Comparison of ENCODE assay signal across 17 cellular contexts in genomic region chr22:44605486-44605885, GRCh38.
"Had no signal": no experiment of that assay in that cellular context is flagged by ENCODE, and none has a peak within 500 bp of the region (broad histone marks: within the 10 kb centered on the region; RNA-seq: fewer than 3 reads in every experiment).

No MANE protein-coding gene starts in this region.

- DNase-seq: activated CD4-positive, CD25-positive, alpha-beta regulatory T cell treated with anti-CD3 and anti-CD28 coated beads, Interleukin-2, amount 50 U/mL, for 72 hours; activated naive CD4-positive, alpha-beta T cell treated with Interleukin-2 at 50 U/mL for 16 hours; activated T-cell treated with anti-CD3 and anti-CD28 coated beads for 4 hours; anterior cingulate cortex; cortex of kidney; effector CD4-positive, alpha-beta T cell; left ventricle myocardium inferior; natural killer cell; nucleus accumbens; stimulated activated CD4-positive, alpha-beta T cell treated with anti-CD3 and anti-CD28 coated beads, Interleukin-15, amount 100 ng/mL, for 24 hours; stimulated activated CD4-positive, alpha-beta T cell treated with anti-CD3 and anti-CD28 coated beads, Interleukin-4, amount 100 ng/mL, for 1 hour; stimulated activated naive B cell treated with anti-CD40 and anti-IgM and Interleukin-4, amounts not matched to agents 10 μg/mL and 1 μg/mL and 100 μg/mL, for 72 hours; thyroid gland had no signal

- H3K4me1 ChIP-seq: left ventricle myocardium inferior, thyroid gland had no signal

- H3K79me2 ChIP-seq: hepatocyte had no signal

- H3K4me2 ChIP-seq: hepatocyte had no signal

- H3K27me3 ChIP-seq: hepatocyte, thyroid gland had no signal

- H3K4me3 ChIP-seq: esophagus muscularis mucosa, hepatocyte, left ventricle myocardium inferior, skin epidermis, thyroid gland had no signal

- H2AFZ ChIP-seq: hepatocyte had no signal

- H3K27ac ChIP-seq: esophagus muscularis mucosa, hepatocyte, left ventricle myocardium inferior, skin epidermis, thyroid gland had no signal

- ATAC-seq: right cardiac atrium; stimulated activated naive B cell treated with anti-CD40 and anti-IgM and Interleukin-4, amounts not matched to agents 10 μg/mL and 1 μg/mL and 100 μg/mL, for 72 hours had no signal

- H3K36me3 ChIP-seq: esophagus muscularis mucosa, left ventricle myocardium inferior, thyroid gland had no signal

- H3K9me3 ChIP-seq: thyroid gland had no signal
